38 cellular contexts compared by ENCODE assay signal in the genomic region with DNA sequence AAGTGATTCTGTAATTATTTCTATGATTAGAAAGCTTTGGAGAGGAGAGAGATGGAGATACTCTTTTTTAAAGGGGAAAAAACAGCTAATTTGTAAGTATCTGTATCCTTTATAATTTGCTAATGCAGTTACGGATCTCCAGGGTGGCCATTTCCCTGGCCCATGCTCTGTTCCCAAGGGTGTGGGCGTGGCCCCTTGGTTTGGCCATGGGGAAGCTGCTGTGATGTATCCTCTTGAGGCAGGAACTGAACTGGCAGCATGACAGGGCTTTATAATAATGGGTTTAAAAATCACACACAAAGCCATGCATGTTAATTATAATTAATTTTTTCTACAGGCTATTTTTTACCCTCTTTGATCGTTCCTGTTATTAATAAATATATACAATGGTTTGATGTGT.
"Had no signal": no experiment of that assay in that cellular context is flagged by ENCODE, and none has a peak within 500 bp of the region (broad histone marks: within the 10 kb centered on the region; RNA-seq: fewer than 3 reads in every experiment).

No MANE protein-coding gene starts in this region.

- ATAC-seq: activated CD8-positive, alpha-beta memory T cell treated with anti-CD3 and anti-CD28 coated beads, Interleukin-2, amount 10 ng/mL, durations not matched to agents 7 days and 5 days; PC-3 had no signal

- H3K27ac ChIP-seq: ascending aorta, breast epithelium, Peyer's patch, WERI-Rb-1 had no signal

- H3K27me3 Mint-ChIP-seq: activated CD4-positive, alpha-beta memory T cell treated with anti-CD3 and anti-CD28 coated beads, Interleukin-2, amount 10 ng/mL, durations not matched to agents 7 days and 5 days; activated CD8-positive, alpha-beta memory T cell treated with anti-CD3 and anti-CD28 coated beads, Interleukin-2, amount 10 ng/mL, durations not matched to agents 7 days and 5 days; activated naive CD8-positive, alpha-beta T cell treated with anti-CD3 and anti-CD28 coated beads for 36 hours; IgD-negative memory B cell had no signal

- H3K27ac Mint-ChIP-seq: activated CD4-positive, alpha-beta memory T cell treated with anti-CD3 and anti-CD28 coated beads, Interleukin-2, amount 10 ng/mL, durations not matched to agents 7 days and 5 days; activated CD8-positive, alpha-beta memory T cell treated with anti-CD3 and anti-CD28 coated beads, Interleukin-2, amount 10 ng/mL, durations not matched to agents 7 days and 5 days; activated naive CD8-positive, alpha-beta T cell treated with anti-CD3 and anti-CD28 coated beads for 36 hours; IgD-negative memory B cell had no signal

- H3K27me3 ChIP-seq: ascending aorta, breast epithelium, Peyer's patch had no signal

- H3K4me3 ChIP-seq: ascending aorta, breast epithelium, Peyer's patch had no signal

- H3K4me3 Mint-ChIP-seq: activated CD4-positive, alpha-beta memory T cell treated with anti-CD3 and anti-CD28 coated beads, Interleukin-2, amount 10 ng/mL, durations not matched to agents 7 days and 5 days; activated CD8-positive, alpha-beta memory T cell treated with anti-CD3 and anti-CD28 coated beads, Interleukin-2, amount 10 ng/mL, durations not matched to agents 7 days and 5 days; activated naive CD8-positive, alpha-beta T cell treated with anti-CD3 and anti-CD28 coated beads for 36 hours; IgD-negative memory B cell had no signal

- H3K9me3 Mint-ChIP-seq: activated CD4-positive, alpha-beta memory T cell treated with anti-CD3 and anti-CD28 coated beads, Interleukin-2, amount 10 ng/mL, durations not matched to agents 7 days and 5 days; activated naive CD8-positive, alpha-beta T cell treated with anti-CD3 and anti-CD28 coated beads for 36 hours; IgD-negative memory B cell had no signal

- DNase-seq: activated CD4-positive, alpha-beta memory T cell treated with anti-CD3 and anti-CD28 coated beads, Interleukin-2, amount 10 ng/mL, durations not matched to agents 7 days and 5 days; activated CD4-positive, alpha-beta T cell treated with anti-CD3 and anti-CD28 coated beads for 1 hour; activated CD4-positive, alpha-beta T cell treated with anti-CD3 and anti-CD28 coated beads for 48 hours; activated CD4-positive, CD25-positive, alpha-beta regulatory T cell; activated CD8-positive, alpha-beta memory T cell treated with anti-CD3 and anti-CD28 coated beads for 24 hours; activated CD8-positive, alpha-beta memory T cell treated with anti-CD3 and anti-CD28 coated beads, Interleukin-2, amount 10 ng/mL, durations not matched to agents 7 days and 5 days; activated CD8-positive, alpha-beta memory T cell treated with anti-CD3 and anti-CD28 coated beads, Interleukin-2, amount 50 U/mL, for 48 hours; activated effector memory CD4-positive, alpha-beta T cell treated with Interleukin-2 at 50 U/mL for 16 hours; activated naive CD4-positive, alpha-beta T cell; activated naive CD4-positive, alpha-beta T cell treated with anti-CD3 and anti-CD28 coated beads, Interleukin-2, amount 50 U/mL, for 16 hours; activated naive CD8-positive, alpha-beta T cell treated with anti-CD3 and anti-CD28 coated beads for 36 hours; activated T-cell treated with anti-CD3 and anti-CD28 coated beads, Interleukin-2, amount 50 U/mL, for 48 hours; amygdala; caudate nucleus; Karpas-422; KBM-7; NCI-H1048; NCI-H1105 treated with DMSO at 0.1 percent for 48 hours; NCI-H1436; NCI-H1694; NCI-H1930; NCI-H2081 treated with DMSO at 0.1 percent for 48 hours; NCI-H226; NCI-H446 treated with DMSO at 0.1 percent for 48 hours; NCI-H524; NCI-H69; NCI-H82; NK-92 treated with Interleukin-12 subunit alpha and Interleukin-12 subunit beta, amount 100 ng/mL, for 24 hours; PC-3; Peyer's patch; RPMI8226; SW 1271; T-helper 1 cell; T1000; WERI-Rb-1 had no signal

- H3K4me1 ChIP-seq: ascending aorta, breast epithelium, Peyer's patch had no signal

- H3K4me1 Mint-ChIP-seq: activated CD4-positive, alpha-beta memory T cell treated with anti-CD3 and anti-CD28 coated beads, Interleukin-2, amount 10 ng/mL, durations not matched to agents 7 days and 5 days; activated CD8-positive, alpha-beta memory T cell treated with anti-CD3 and anti-CD28 coated beads, Interleukin-2, amount 10 ng/mL, durations not matched to agents 7 days and 5 days had no signal

- H3K9me3 ChIP-seq: ascending aorta, breast epithelium, Peyer's patch had no signal
